ENCODE assay signal across 21 cellular contexts in the genomic region with DNA sequence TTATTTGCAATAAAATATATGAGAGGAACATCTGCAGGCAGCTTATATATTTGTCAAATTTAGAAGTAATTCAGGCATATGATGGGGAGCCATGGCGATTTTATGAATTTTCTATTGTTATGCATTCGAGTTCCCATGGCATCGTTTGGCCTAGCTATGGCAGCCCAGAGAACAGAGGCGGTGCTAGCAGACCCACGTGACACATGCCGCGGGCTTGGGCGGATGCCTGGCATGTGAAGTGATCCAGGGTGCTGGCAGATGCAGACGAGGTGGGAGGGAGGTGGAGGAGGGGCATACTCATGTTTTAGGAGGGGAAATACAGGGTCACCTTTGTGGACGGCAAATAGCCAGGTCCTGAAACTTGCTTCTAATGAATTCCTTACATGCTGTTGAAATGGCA.
DNase-seq lines count a peak whose midpoint lies in the region; ATAC-seq, FAIRE-seq and TF ChIP-seq lines count a peak whose summit lies in the region.
"Had no signal": no experiment of that assay in that cellular context is flagged by ENCODE, and none has a peak within 500 bp of the region (broad histone marks: within the 10 kb centered on the region; RNA-seq: fewer than 3 reads in every experiment).

No MANE protein-coding gene starts in this region.

- TF ChIP-seq POLR2A in right lobe of liver (IDR thresholded peaks at IDR 0.05), result no peak
- no peak for TF ChIP-seq POLR2A in transverse colon (IDR thresholded peaks at IDR 0.05)
- TF ChIP-seq POLR2A in GM12892 (IDR thresholded peaks at IDR 0.05; ENCODE audit: low read depth, low read length), result no peak

- TF ChIP-seq CTCF in right lobe of liver (IDR thresholded peaks at IDR 0.05), result no peak
- no peak for TF ChIP-seq CTCF in transverse colon (IDR thresholded peaks at IDR 0.05)

- no peaks in the 10 kb centered on the region for H3K36me3 ChIP-seq in right lobe of liver
- no peaks in the 10 kb centered on the region for H3K36me3 ChIP-seq in transverse colon
- H3K36me3 ChIP-seq: MG63, neutrophil had no signal

- FAIRE-seq in GM12892 (lab: Jason Lieb, UNC), result no peak
- FAIRE-seq: GM19239 had no signal

- in situ Hi-C loops in transverse colon (cut with MboI; ENCODE audit: low pct_ligation_motif_present in 1 of 4, low pct_unique_long_range_greater_than_20kb in 1 of 4, low sequenced_read_pairs in 3 of 4), result no loop called here

- H3K27ac ChIP-seq in right lobe of liver (peak overlapping the region; percentile 41 to 73 (median 63)), transverse colon (peak overlapping the region; percentile 49 to 74 (median 66))
- H3K27ac ChIP-seq: HL-60, neutrophil had no signal

- intact Hi-C loops in Right ventricle myocardium superior (cut with DNase I), result no loop called here
- intact Hi-C loops in Right ventricle myocardium inferior (cut with DNase I), result no loop called here
- intact Hi-C loops in right lobe of liver (cut with DNase I), result no loop called here
- intact Hi-C loops in transverse colon (cut with DNase I; ENCODE audit: low total_unique reads), result no loop called here

- H3K4me1 ChIP-seq in right lobe of liver (peaks cover 0 to 83% (median 24%) of the 10 kb centered on the region in 4 donors), transverse colon (peaks cover 0 to 19% (median 10%) of the 10 kb centered on the region in 4 donors)

- 36% methylated on average over 10 of the region's 10 CpGs for WGBS in right lobe of liver (ENCODE audit: insufficient coverage, low coverage, low lambda C conversion rate, missing lambda C conversion rate)
- WGBS in transverse colon (ENCODE audit: low coverage in 1 of 2), 2 donors, result 79% methylated on average over 10 of the region's 10 CpGs; no CpG with 5 or more reads in 1 of the 2 donors

- no peaks in the 10 kb centered on the region for H3K9me3 ChIP-seq in right lobe of liver
- H3K9me3 ChIP-seq in transverse colon, result no peaks in the 10 kb centered on the region
- H3K9me3 ChIP-seq: MG63, neutrophil had no signal

- H3K27me3 ChIP-seq in right lobe of liver, result no peaks in the 10 kb centered on the region
- H3K27me3 ChIP-seq in transverse colon, result no peaks in the 10 kb centered on the region
- H3K27me3 ChIP-seq: dorsolateral prefrontal cortex, MG63, neutrophil had no signal

- TF ChIP-seq EP300 in transverse colon (IDR thresholded peaks at IDR 0.05; ENCODE audit: low read depth), result no peak

- DNase-seq in Right ventricle myocardium superior, result peak; percentile 49
- DNase-seq in Right ventricle myocardium inferior (ENCODE audit: missing footprints), result no peak
- DNase-seq in right lobe of liver, result peak; percentile 62 to 84 (median 80)
- DNase-seq in transverse colon, result peak; percentile 38
- DNase-seq in NK-92 (lab: John Stamatoyannopoulos, UW; ENCODE audit: unreplicated experiment), result no peak
- no peak for DNase-seq in GM12892 (ENCODE audit: insufficient read length)
- DNase-seq: activated CD8-positive, alpha-beta T cell treated with anti-CD3 and anti-CD28 coated beads, Interleukin-2, amount 10 ng/mL, durations not matched to agents 7 days and 5 days; activated naive CD4-positive, alpha-beta T cell; activated T-cell treated with anti-CD3 and anti-CD28 coated beads, Interleukin-2, amount 50 U/mL, for 24 hours; amniotic stem cell; central memory CD4-positive, alpha-beta T cell; foreskin melanocyte; GF-D8; NCI-H1694 treated with DMSO at 0.1 percent for 48 hours had no signal

- no peak for ATAC-seq in Right ventricle myocardium superior (ENCODE audit: poor library complexity)
- ATAC-seq in Right ventricle myocardium inferior, result no peak
- peak; percentile 59 for ATAC-seq in esophagus mucosa
- peak; percentile 47 to 68 (median 54) for ATAC-seq in right lobe of liver
- no peak for ATAC-seq in HG03442 (IDR thresholded peaks at IDR 0.05; ENCODE audit: unreplicated experiment)
- ATAC-seq: activated CD8-positive, alpha-beta T cell treated with anti-CD3 and anti-CD28 coated beads, Interleukin-2, amount 10 ng/mL, durations not matched to agents 7 days and 5 days had no signal

- H3K4me3 ChIP-seq in right lobe of liver, result no peak overlapping the region
- no peak overlapping the region for H3K4me3 ChIP-seq in transverse colon
- H3K4me3 ChIP-seq: dorsolateral prefrontal cortex, MG63 had no signal

Comparison
In these comparisons a context has a peak if more than half of its experiments do, and no peak if none do; other contexts are left out.
1. DNase-seq: peak in Right ventricle myocardium superior (single experiment), right lobe of liver (3 of 3) and transverse colon (single experiment); none in Right ventricle myocardium inferior (single experiment), NK-92 (single experiment) and GM12892 (single experiment).
2. ATAC-seq: peak in esophagus mucosa (single experiment) and right lobe of liver (4 of 4); none in Right ventricle myocardium superior (single experiment), Right ventricle myocardium inferior (single experiment) and HG03442 (single experiment).